Comparison of ENCODE assay signal across 22 cellular contexts in genomic region chr1:81915937-81916336, GRCh38.
"Had no signal": no experiment of that assay in that cellular context is flagged by ENCODE, and none has a peak within 500 bp of the region (broad histone marks: within the 10 kb centered on the region; RNA-seq: fewer than 3 reads in every experiment).

No MANE protein-coding gene starts in this region.

- H3K9me3 Mint-ChIP-seq: activated naive CD4-positive, alpha-beta T cell treated with anti-CD3 and anti-CD28 coated beads, Interleukin-2, amount 50 U/mL, for 24 hours; activated naive CD8-positive, alpha-beta T cell treated with anti-CD3 and anti-CD28 coated beads, Interleukin-2, amount 50 U/mL, for 24 hours; activated T-helper 2 cell treated with anti-CD3 and anti-CD28 coated beads, Interferon-gamma antibody, Interleukin-2, Interleukin-4, amounts not matched to agents 10 μg/mL and 5 μg/mL and 100 μg/mL, durations not matched to agents 14 hours and 24 hours and 36 hours; natural killer cell treated with Interleukin-12 subunit alpha and Interleukin-12 subunit beta and Interleukin-15 and Interleukin-18, amount 100 ng/mL, for 72 hours had no signal

- DNase-seq: activated CD4-positive, alpha-beta T cell treated with anti-CD3 and anti-CD28 coated beads for 36 hours; activated CD4-positive, CD25-positive, alpha-beta regulatory T cell; activated CD8-positive, alpha-beta memory T cell treated with anti-CD3 and anti-CD28 coated beads, Interleukin-2, amount 10 ng/mL, durations not matched to agents 7 days and 5 days; activated CD8-positive, alpha-beta T cell treated with anti-CD3 and anti-CD28 coated beads, Interleukin-2, amount 10 ng/mL, durations not matched to agents 7 days and 5 days; activated naive CD8-positive, alpha-beta T cell treated with anti-CD3 and anti-CD28 coated beads, Interleukin-2, amount 50 U/mL, for 24 hours; activated T-cell treated with anti-CD3 and anti-CD28 coated beads, Interleukin-2, amount 50 U/mL, for 48 hours; amygdala; dermis blood vessel endothelial cell; effector CD4-positive, alpha-beta T cell; foreskin keratinocyte; heart left ventricle; left ventricle myocardium inferior; mesendoderm; mucosa of descending colon; stimulated activated CD4-positive, alpha-beta T cell treated with anti-CD3 and anti-CD28 coated beads, Interleukin-12 subunit alpha, Interleukin-12 subunit beta, amount 100 ng/mL, for 4 hours; stimulated activated CD4-positive, alpha-beta T cell treated with anti-CD3 and anti-CD28 coated beads, Interleukin-4, amount 100 ng/mL, for 24 hours; trophoblast cell had no signal

- H3K4me3 Mint-ChIP-seq: activated CD4-positive, alpha-beta T cell treated with anti-CD3 and anti-CD28 coated beads for 36 hours; activated CD8-positive, alpha-beta memory T cell treated with anti-CD3 and anti-CD28 coated beads, Interleukin-2, amount 10 ng/mL, durations not matched to agents 7 days and 5 days; activated CD8-positive, alpha-beta T cell treated with anti-CD3 and anti-CD28 coated beads, Interleukin-2, amount 10 ng/mL, durations not matched to agents 7 days and 5 days; activated naive CD4-positive, alpha-beta T cell treated with anti-CD3 and anti-CD28 coated beads, Interleukin-2, amount 50 U/mL, for 24 hours; activated naive CD8-positive, alpha-beta T cell treated with anti-CD3 and anti-CD28 coated beads, Interleukin-2, amount 50 U/mL, for 24 hours; natural killer cell treated with Interleukin-12 subunit alpha and Interleukin-12 subunit beta and Interleukin-15 and Interleukin-18, amount 100 ng/mL, for 72 hours; stimulated activated effector memory CD8-positive, alpha-beta T cell treated with anti-CD3 and anti-CD28 coated beads, Interleukin-12 subunit alpha, Interleukin-12 subunit beta, amount 100 ng/mL, for 72 hours; stimulated activated naive CD8-positive, alpha-beta T cell treated with anti-CD3 and anti-CD28 coated beads, Interleukin-15, Interleukin-2, amounts not matched to agents 100 ng/mL and 50 ng/mL, for 24 hours had no signal

- H3K27me3 Mint-ChIP-seq: activated CD4-positive, alpha-beta T cell treated with anti-CD3 and anti-CD28 coated beads for 36 hours; activated CD8-positive, alpha-beta memory T cell treated with anti-CD3 and anti-CD28 coated beads, Interleukin-2, amount 10 ng/mL, durations not matched to agents 7 days and 5 days; activated naive CD4-positive, alpha-beta T cell treated with anti-CD3 and anti-CD28 coated beads, Interleukin-2, amount 50 U/mL, for 24 hours; activated naive CD8-positive, alpha-beta T cell treated with anti-CD3 and anti-CD28 coated beads, Interleukin-2, amount 50 U/mL, for 24 hours; natural killer cell treated with Interleukin-12 subunit alpha and Interleukin-12 subunit beta and Interleukin-15 and Interleukin-18, amount 100 ng/mL, for 72 hours; stimulated activated naive CD8-positive, alpha-beta T cell treated with anti-CD3 and anti-CD28 coated beads, Interleukin-15, Interleukin-2, amounts not matched to agents 100 ng/mL and 50 ng/mL, for 24 hours had no signal

- H3K4me1 Mint-ChIP-seq: activated CD4-positive, alpha-beta T cell treated with anti-CD3 and anti-CD28 coated beads for 36 hours; activated CD8-positive, alpha-beta memory T cell treated with anti-CD3 and anti-CD28 coated beads, Interleukin-2, amount 10 ng/mL, durations not matched to agents 7 days and 5 days; activated naive CD4-positive, alpha-beta T cell treated with anti-CD3 and anti-CD28 coated beads, Interleukin-2, amount 50 U/mL, for 24 hours; activated naive CD8-positive, alpha-beta T cell treated with anti-CD3 and anti-CD28 coated beads, Interleukin-2, amount 50 U/mL, for 24 hours; stimulated activated effector memory CD8-positive, alpha-beta T cell treated with anti-CD3 and anti-CD28 coated beads, Interleukin-12 subunit alpha, Interleukin-12 subunit beta, amount 100 ng/mL, for 72 hours had no signal

- H3K36me3 Mint-ChIP-seq: activated CD8-positive, alpha-beta memory T cell treated with anti-CD3 and anti-CD28 coated beads, Interleukin-2, amount 10 ng/mL, durations not matched to agents 7 days and 5 days; activated naive CD4-positive, alpha-beta T cell treated with anti-CD3 and anti-CD28 coated beads, Interleukin-2, amount 50 U/mL, for 24 hours; natural killer cell treated with Interleukin-12 subunit alpha and Interleukin-12 subunit beta and Interleukin-15 and Interleukin-18, amount 100 ng/mL, for 72 hours; stimulated activated effector memory CD8-positive, alpha-beta T cell treated with anti-CD3 and anti-CD28 coated beads, Interleukin-12 subunit alpha, Interleukin-12 subunit beta, amount 100 ng/mL, for 72 hours had no signal

- H3K27ac Mint-ChIP-seq: activated CD4-positive, alpha-beta T cell treated with anti-CD3 and anti-CD28 coated beads for 36 hours; activated CD8-positive, alpha-beta memory T cell treated with anti-CD3 and anti-CD28 coated beads, Interleukin-2, amount 10 ng/mL, durations not matched to agents 7 days and 5 days; activated CD8-positive, alpha-beta T cell treated with anti-CD3 and anti-CD28 coated beads, Interleukin-2, amount 10 ng/mL, durations not matched to agents 7 days and 5 days; activated naive CD4-positive, alpha-beta T cell treated with anti-CD3 and anti-CD28 coated beads, Interleukin-2, amount 50 U/mL, for 24 hours; activated naive CD8-positive, alpha-beta T cell treated with anti-CD3 and anti-CD28 coated beads, Interleukin-2, amount 50 U/mL, for 24 hours; activated T-helper 2 cell treated with anti-CD3 and anti-CD28 coated beads, Interferon-gamma antibody, Interleukin-2, Interleukin-4, amounts not matched to agents 10 μg/mL and 5 μg/mL and 100 μg/mL, durations not matched to agents 14 hours and 24 hours and 36 hours; natural killer cell treated with Interleukin-12 subunit alpha and Interleukin-12 subunit beta and Interleukin-15 and Interleukin-18, amount 100 ng/mL, for 72 hours; stimulated activated effector memory CD8-positive, alpha-beta T cell treated with anti-CD3 and anti-CD28 coated beads, Interleukin-12 subunit alpha, Interleukin-12 subunit beta, amount 100 ng/mL, for 72 hours; stimulated activated naive CD8-positive, alpha-beta T cell treated with anti-CD3 and anti-CD28 coated beads, Interleukin-15, Interleukin-2, amounts not matched to agents 100 ng/mL and 50 ng/mL, for 24 hours had no signal
